In the genomic region with DNA sequence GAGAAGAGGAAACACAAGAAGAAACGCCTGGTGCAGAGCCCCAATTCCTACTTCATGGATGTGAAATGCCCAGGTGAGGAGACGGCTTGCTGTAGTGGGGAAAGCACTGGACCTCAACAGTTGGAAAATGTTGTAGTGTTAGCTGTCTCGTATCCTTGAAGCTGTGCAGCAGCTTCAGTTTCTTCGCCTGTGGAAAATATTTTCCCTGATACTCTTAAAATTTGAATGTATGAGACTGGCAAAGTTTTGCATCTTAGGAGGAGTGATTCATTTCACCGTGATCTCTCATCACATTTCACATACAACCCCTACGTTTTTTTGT, we compare ENCODE assay signal across 8 cellular contexts. TPM values are rescaled to one million over a fixed set of nuclear protein-coding genes. Genes with fewer than 3 reads are reported as not detected.
DNase-seq lines count a peak whose midpoint lies in the region; ATAC-seq, FAIRE-seq and TF ChIP-seq lines count a peak whose summit lies in the region.

No MANE protein-coding gene starts in this region.

- H3K9ac ChIP-seq in KMS-11, result peak overlapping the region; percentile 89
- peak overlapping the region; percentile 98 for H3K9ac ChIP-seq in mucosa of stomach (ENCODE audit: low read length)

- FAIRE-seq in A549 (lab: Jason Lieb, UNC), result no peak

- peak overlapping the region; percentile 89; the same call in 1 of the 2 replicates for H2AFZ ChIP-seq in KMS-11 (ENCODE audit: low read depth)

- no peak for TF ChIP-seq CTCF in A549 (IDR thresholded peaks at IDR 0.05)
- TF ChIP-seq CTCF in KMS-11 (conservative IDR thresholded peaks at IDR 0.05; ENCODE audit: low read depth, low read length), result no peak
- no peak for TF ChIP-seq CTCF in choroid plexus epithelial cell (conservative IDR thresholded peaks at IDR 0.05; ENCODE audit: low read depth, low read length)

- H4K20me1 ChIP-seq in KMS-11 (ENCODE audit: insufficient read depth), result no peaks in the 10 kb centered on the region

- H3K4me3 ChIP-seq in A549 (peak overlapping the region; percentile 73), KMS-11 (IDR thresholded peaks at IDR 0.05; ENCODE audit: insufficient read depth, low read depth, low read length) (peak overlapping the region; percentile 100), choroid plexus epithelial cell (ENCODE audit: low read depth, low read length) (peak overlapping the region; percentile 78), mucosa of stomach (ENCODE audit: low read length) (peak overlapping the region; percentile 88)

- under 1% methylated on average over 6 of the region's 6 CpGs for WGBS in A549 (ENCODE audit: missing lambda C conversion rate)

- peaks cover 17% of the 10 kb centered on the region; the same call in 1 of the 2 replicates for H3K36me3 ChIP-seq in KMS-11 (ENCODE audit: insufficient read depth)
- H3K36me3 ChIP-seq in mucosa of stomach (ENCODE audit: control insufficient read depth, insufficient read depth, low read length), result no peaks in the 10 kb centered on the region

- no peak for TF ChIP-seq POLR2A in A549 (IDR thresholded peaks at IDR 0.05; ENCODE audit: low read length)

- H3K27me3 ChIP-seq in KMS-11 (ENCODE audit: insufficient read depth, low read depth), result no peaks in the 10 kb centered on the region; the same call in 1 of the 2 replicates
- no peaks in the 10 kb centered on the region for H3K27me3 ChIP-seq in mucosa of stomach (ENCODE audit: control insufficient read depth, insufficient read depth, low read length)

- TF ChIP-seq EP300 in A549 (IDR thresholded peaks at IDR 0.05), result no peak

- CTCF ChIA-PET in A549 (lab: Yijun Ruan, JAX), result interaction anchor here (0.6 to 1.1 kb wide), 4 partner anchors 14 to 274 kb away, joined by 3 read pairs; a partner anchor contains a TSS

- POLR2A ChIA-PET in A549 (lab: Yijun Ruan, JAX), result interaction anchor here (0.6 to 2.0 kb wide), 16 partner anchors 14 to 458 kb away, joined by 3 to 52 read pairs (median 5); a partner anchor contains a TSS

- DNase-seq in A549 (ENCODE audit: low read depth in 1 of 2, low spot score in 1 of 2), result no peak
- no peak for DNase-seq in choroid plexus epithelial cell (ENCODE audit: low read depth)
- DNase-seq in NAMALWA (ENCODE audit: low spot score), result no peak

- no peak for ATAC-seq in A549
- no peak for ATAC-seq in GM18867 (IDR thresholded peaks at IDR 0.05; ENCODE audit: unreplicated experiment)
- ATAC-seq in HG03565 (IDR thresholded peaks at IDR 0.05; ENCODE audit: unreplicated experiment), result no peak
- no peak for ATAC-seq in GM18858 (IDR thresholded peaks at IDR 0.05; ENCODE audit: unreplicated experiment)

- H3K4me2 ChIP-seq in A549, result peak overlapping the region; percentile 84
- H3K4me2 ChIP-seq in KMS-11, result peak overlapping the region; percentile 97

- peak overlapping the region; percentile 93 to 94 for H3K27ac ChIP-seq in A549
- peak overlapping the region; percentile 68 for H3K27ac ChIP-seq in KMS-11

- peaks cover 14% of the 10 kb centered on the region; the same call in 2 of the 3 replicates for H3K4me1 ChIP-seq in A549
- H3K4me1 ChIP-seq in KMS-11 (ENCODE audit: low read depth, poor library complexity, severe bottlenecking), result peaks cover 42% of the 10 kb centered on the region
- H3K4me1 ChIP-seq in mucosa of stomach (ENCODE audit: control insufficient read depth, insufficient read depth, low read length), result peaks cover 27% of the 10 kb centered on the region

- H3K79me2 ChIP-seq in KMS-11 (ENCODE audit: insufficient read depth, low read depth), result peaks cover 24% of the 10 kb centered on the region

- H3K9me3 ChIP-seq in A549, result no peaks in the 10 kb centered on the region
- no peaks in the 10 kb centered on the region for H3K9me3 ChIP-seq in mucosa of stomach (ENCODE audit: control insufficient read depth, low read length)

- no peak for TF ChIP-seq RAD21 in A549 (conservative IDR thresholded peaks at IDR 0.05 in 1 of 2, IDR thresholded peaks at IDR 0.05 in 1 of 2)

TF ChIP-seq in A549, 52 proteins besides CTCF, POLR2A, EP300 and RAD21:
- TF ChIP-seq JUNB (IDR thresholded peaks at IDR 0.05), result no peak
- no peak for TF ChIP-seq EHF (CRISPR knock-in tag; IDR thresholded peaks at IDR 0.05)
- TF ChIP-seq TFCP2L1 (CRISPR knock-in tag; IDR thresholded peaks at IDR 0.05), result no peak

RNA-seq across cellular contexts. Expression of a gene that starts 0.6 kb away (rescaled TPM):
- polyA plus RNA-seq in A549 (2011; rRNA removed) (4,831 and 9,152 TPM in 2 replicates), A549 (2017; fragmentation: RNase III; extraction: RNeasy Plus Mini Kit Qiagen cat#74134 plus additional on column Dnase treatment) (5,586 to 6,202 TPM (median 5,748 TPM) in 3 replicates)
- polyA plus RNA-seq in A549 (2012; cell fraction: cytosol; rRNA removed), result 4,675 and 4,969 TPM in 2 replicates
- polyA plus RNA-seq in A549 (2012; cell fraction: nucleus; rRNA removed), result 945 and 992 TPM in 2 replicates
- polyA minus RNA-seq in A549 (2011; rRNA and poly(A)+ RNA removed), result 430 and 587 TPM in 2 replicates

RNA-seq across cellular contexts. Expression of a gene that starts 5.0 kb away (rescaled TPM):
- polyA plus RNA-seq in A549 (2011; rRNA removed) (74.7 and 90.9 TPM in 2 replicates), A549 (2017; fragmentation: RNase III; extraction: RNeasy Plus Mini Kit Qiagen cat#74134 plus additional on column Dnase treatment) (150 to 162 TPM (median 160 TPM) in 3 replicates)
- 64.1 and 67.9 TPM in 2 replicates for polyA plus RNA-seq in A549 (2012; cell fraction: cytosol; rRNA removed)
- polyA plus RNA-seq in A549 (2012; cell fraction: nucleus; rRNA removed), result 10.6 and 17.0 TPM in 2 replicates
- polyA minus RNA-seq in A549 (2011; rRNA and poly(A)+ RNA removed), result 23.3 and 31.2 TPM in 2 replicates

RNA-seq across cellular contexts. Expression of a gene that starts 13.6 kb away (rescaled TPM):
- polyA plus RNA-seq in A549 (2011; rRNA removed) (162 and 178 TPM in 2 replicates), A549 (2017; fragmentation: RNase III; extraction: RNeasy Plus Mini Kit Qiagen cat#74134 plus additional on column Dnase treatment) (103 to 106 TPM (median 103 TPM) in 3 replicates)
- polyA plus RNA-seq in A549 (2012; cell fraction: cytosol; rRNA removed), result 170 and 197 TPM in 2 replicates
- polyA plus RNA-seq in A549 (2012; cell fraction: nucleus; rRNA removed), result 101 and 105 TPM in 2 replicates
- polyA minus RNA-seq in A549 (2011; rRNA and poly(A)+ RNA removed), result 49.3 and 50.3 TPM in 2 replicates

RNA-seq across cellular contexts. Expression of a gene that starts 23.4 kb away (rescaled TPM):
- polyA plus RNA-seq in A549 (2011; rRNA removed) (14.3 and 18.0 TPM in 2 replicates), A549 (2017; fragmentation: RNase III; extraction: RNeasy Plus Mini Kit Qiagen cat#74134 plus additional on column Dnase treatment) (6.5 to 11.7 TPM (median 10.1 TPM) in 3 replicates)
- polyA plus RNA-seq in A549 (2012; cell fraction: cytosol; rRNA removed), result 13.4 and 15.5 TPM in 2 replicates
- 20.4 and 22.4 TPM in 2 replicates for polyA plus RNA-seq in A549 (2012; cell fraction: nucleus; rRNA removed)
- polyA minus RNA-seq in A549 (2011; rRNA and poly(A)+ RNA removed), result 13.2 and 17.2 TPM in 2 replicates

RNA-seq across cellular contexts. Expression of a gene that starts 27.8 kb away (rescaled TPM):
- polyA plus RNA-seq in A549 (2011; rRNA removed), result 80.6 and 90.8 TPM in 2 replicates
- 87.4 and 122 TPM in 2 replicates for polyA plus RNA-seq in A549 (2012; cell fraction: cytosol; rRNA removed)
- polyA plus RNA-seq in A549 (2012; cell fraction: nucleus; rRNA removed), result 92.1 and 95.1 TPM in 2 replicates
- polyA plus RNA-seq in A549 (2017; fragmentation: RNase III; extraction: RNeasy Plus Mini Kit Qiagen cat#74134 plus additional on column Dnase treatment), result 95.6 to 108 TPM (median 104 TPM) in 3 replicates
- 58.9 and 67.1 TPM in 2 replicates for polyA minus RNA-seq in A549 (2011; rRNA and poly(A)+ RNA removed)
